Comparison of ENCODE assay signal across 8 cellular contexts in genomic region chr9:129489838-129490582, GRCh38.
DNase-seq lines count a peak whose midpoint lies in the region; ATAC-seq and TF ChIP-seq lines count a peak whose summit lies in the region.

No MANE protein-coding gene starts in this region.

- TF ChIP-seq CTCF in KMS-11 (conservative IDR thresholded peaks at IDR 0.05; ENCODE audit: low read depth, low read length), result no peak
- no peak for TF ChIP-seq CTCF in foreskin keratinocyte (conservative IDR thresholded peaks at IDR 0.05)

- H3K4me1 ChIP-seq in KMS-11 (ENCODE audit: low read depth, poor library complexity, severe bottlenecking) (peaks cover 73% of the 10 kb centered on the region), foreskin keratinocyte (peaks cover 19% of the 10 kb centered on the region), rectal smooth muscle tissue (ENCODE audit: control insufficient read depth, insufficient read depth, low read length) (peaks cover 49% of the 10 kb centered on the region)

- H4K20me1 ChIP-seq in KMS-11 (ENCODE audit: insufficient read depth), result no peaks in the 10 kb centered on the region

- peak; percentile 58 to 59 for DNase-seq in activated T-cell treated with anti-CD3 and anti-CD28 coated beads, Interleukin-2, amount 50 U/mL, for 72 hours
- DNase-seq in foreskin keratinocyte, result no peak
- no peak for DNase-seq in inferior parietal cortex (ENCODE audit: extremely low spot score)

- H3K4me1 Mint-ChIP-seq in activated T-cell treated with anti-CD3 and anti-CD28 coated beads, Interleukin-2, amount 50 U/mL, for 72 hours (ENCODE audit: low read depth), result peaks cover 74% of the 10 kb centered on the region

- no peak overlapping the region for H3K4me3 ChIP-seq in KMS-11 (IDR thresholded peaks at IDR 0.05; ENCODE audit: insufficient read depth, low read depth, low read length)
- peak overlapping the region; percentile 74 for H3K4me3 ChIP-seq in rectal smooth muscle tissue (ENCODE audit: low read length)

- H2AFZ ChIP-seq in KMS-11 (ENCODE audit: low read depth), result no peak overlapping the region

- H3K4me3 Mint-ChIP-seq in activated T-cell treated with anti-CD3 and anti-CD28 coated beads, Interleukin-2, amount 50 U/mL, for 72 hours, result peak overlapping the region; percentile 79 to 93

- peaks cover 58% of the 10 kb centered on the region for H3K79me2 ChIP-seq in KMS-11 (ENCODE audit: insufficient read depth, low read depth)

- ATAC-seq in activated T-cell treated with anti-CD3 and anti-CD28 coated beads, Interleukin-2, amount 50 U/mL, for 72 hours (replicated peaks in 1 of 2), result peak; percentile 23 to 26
- ATAC-seq in foreskin keratinocyte (no peak), GM18858 (IDR thresholded peaks at IDR 0.05; ENCODE audit: unreplicated experiment) (no peak), GM19023 (IDR thresholded peaks at IDR 0.05; ENCODE audit: unreplicated experiment) (no peak), GM18909 (IDR thresholded peaks at IDR 0.05; ENCODE audit: poor library complexity, unreplicated experiment) (no peak)

- H3K9me3 Mint-ChIP-seq in activated T-cell treated with anti-CD3 and anti-CD28 coated beads, Interleukin-2, amount 50 U/mL, for 72 hours, result no peaks in the 10 kb centered on the region

- H3K36me3 ChIP-seq in KMS-11 (ENCODE audit: insufficient read depth) (no peaks in the 10 kb centered on the region), rectal smooth muscle tissue (ENCODE audit: control insufficient read depth, insufficient read depth, low read length) (no peaks in the 10 kb centered on the region)

- H3K27ac ChIP-seq in KMS-11, result peak overlapping the region; percentile 99
- peak overlapping the region; percentile 90 for H3K27ac ChIP-seq in foreskin keratinocyte
- H3K27ac ChIP-seq in rectal smooth muscle tissue (ENCODE audit: low read depth, low read length), result peak overlapping the region; percentile 99

- H3K4me2 ChIP-seq in KMS-11, result peak overlapping the region; percentile 96

- H3K9ac ChIP-seq in KMS-11 (peak overlapping the region; percentile 99), rectal smooth muscle tissue (ENCODE audit: low read length) (peak overlapping the region; percentile 78)

- H3K27me3 ChIP-seq in KMS-11 (ENCODE audit: insufficient read depth, low read depth) (no peaks in the 10 kb centered on the region), foreskin keratinocyte (no peaks in the 10 kb centered on the region), rectal smooth muscle tissue (ENCODE audit: control insufficient read depth, insufficient read depth, low read length) (no peaks in the 10 kb centered on the region)

- H3K36me3 Mint-ChIP-seq in activated T-cell treated with anti-CD3 and anti-CD28 coated beads, Interleukin-2, amount 50 U/mL, for 72 hours (ENCODE audit: insufficient read depth in 2 of 2), result peaks cover 6 to 19% of the 10 kb centered on the region in 2 donors

- H3K27ac Mint-ChIP-seq in activated T-cell treated with anti-CD3 and anti-CD28 coated beads, Interleukin-2, amount 50 U/mL, for 72 hours, result peak overlapping the region; percentile 96

- no peaks in the 10 kb centered on the region for H3K27me3 Mint-ChIP-seq in activated T-cell treated with anti-CD3 and anti-CD28 coated beads, Interleukin-2, amount 50 U/mL, for 72 hours (ENCODE audit: low read depth)

Comparison
In these comparisons a context has a peak if more than half of its experiments do, and no peak if none do; other contexts are left out.
1. ATAC-seq: peak in activated T-cell treated with anti-CD3 and anti-CD28 coated beads, Interleukin-2, amount 50 U/mL, for 72 hours (2 of 2); none in foreskin keratinocyte (single experiment), GM18858 (single experiment), GM19023 (single experiment) and GM18909 (single experiment).
2. DNase-seq: peak in activated T-cell treated with anti-CD3 and anti-CD28 coated beads, Interleukin-2, amount 50 U/mL, for 72 hours (2 of 2); none in foreskin keratinocyte (0 of 2) and inferior parietal cortex (single experiment).
3. Peak in every context shown above with its lines, with median percentiles within 50 percentile points of each other: H3K27ac ChIP-seq.